27 cellular contexts compared by ENCODE assay signal in genomic region chr21:38134084-38134873, GRCh38.
A peak's percentile ranks its signal among the peaks of the same experiment; 100 is the strongest.
DNase-seq lines count a peak whose midpoint lies in the region; ATAC-seq, FAIRE-seq and TF ChIP-seq lines count a peak whose summit lies in the region.
"Had no signal": no experiment of that assay in that cellular context is flagged by ENCODE, and none has a peak within 500 bp of the region (broad histone marks: within the 10 kb centered on the region; RNA-seq: fewer than 3 reads in every experiment).

No MANE protein-coding gene starts in this region.

- H3K4me1 ChIP-seq in A549, result peaks cover 34% of the 10 kb centered on the region
- H3K4me1 ChIP-seq in mesenchymal stem cell (ENCODE audit: control insufficient read depth, insufficient read depth, low read depth, low read length), result no peaks in the 10 kb centered on the region
- H3K4me1 ChIP-seq: HAP-1, SJSA1 had no signal

- no peak overlapping the region for H3K9ac ChIP-seq in mesenchymal stem cell (ENCODE audit: low read length)

- no peak for ATAC-seq in A549
- peak; percentile 92 for ATAC-seq in activated T-helper 17 cell treated with anti-CD3 and anti-CD28 coated beads, Interleukin-2, amount 50 U/mL, for 72 hours (replicated peaks)
- ATAC-seq: K562 had no signal

- no peak overlapping the region for H2AFZ ChIP-seq in mesenchymal stem cell (ENCODE audit: low read depth, low read length)

- TF ChIP-seq POLR2A in A549 (IDR thresholded peaks at IDR 0.05; ENCODE audit: low read length), result no peak

- H3K4me2 ChIP-seq in A549 (no peak overlapping the region), mesenchymal stem cell (ENCODE audit: low read length, poor library complexity, severe bottlenecking) (no peak overlapping the region)

- H3K27ac ChIP-seq in A549, result peak overlapping the region; percentile 85 to 99; a peak in 5 of 6 replicates
- no peak overlapping the region for H3K27ac ChIP-seq in mesenchymal stem cell (ENCODE audit: low read length, poor library complexity, severe bottlenecking)
- H3K27ac ChIP-seq: SJSA1 had no signal

- no peak overlapping the region for H3K23ac ChIP-seq in mesenchymal stem cell (ENCODE audit: low read length in 2 of 2)

- no peak overlapping the region for H2BK15ac ChIP-seq in mesenchymal stem cell (ENCODE audit: low read depth, poor library complexity, severe bottlenecking)

- no peak for TF ChIP-seq EP300 in A549 (IDR thresholded peaks at IDR 0.05)

- DNase-seq in activated CD4-positive, alpha-beta memory T cell treated with anti-CD3 and anti-CD28 coated beads for 36 hours, result peak; percentile 18
- DNase-seq in activated CD4-positive, alpha-beta memory T cell treated with anti-CD3 and anti-CD28 coated beads, Interleukin-2, amount 10 ng/mL, durations not matched to agents 7 days and 5 days, result no peak
- no peak for DNase-seq in A549 (ENCODE audit: low read depth in 1 of 2, low spot score in 1 of 2)
- DNase-seq in mesenchymal stem cell, result peak; percentile 15
- DNase-seq in NCI-H2171 treated with DMSO at 0.1 percent for 48 hours (lab: John Stamatoyannopoulos, UW), result no peak
- no peak for DNase-seq in central memory CD4-positive, alpha-beta T cell
- DNase-seq: AML-193; C1 segment of cervical spinal cord; CD4-positive, alpha-beta memory T cell; COR-L47; DMS53; GOT3; HFFc6; MM.1S; NCI-H1694 treated with DMSO at 0.1 percent for 48 hours; NCI-H2081; NCI-H226; NCI-H510A; NCI-H69; Right ventricle myocardium superior; RPMI8226 had no signal

- H3K36me3 ChIP-seq in mesenchymal stem cell (ENCODE audit: control insufficient read depth in 1 of 2, insufficient read depth in 2 of 2, low read depth in 1 of 2, low read length in 2 of 2), result no peaks in the 10 kb centered on the region
- H3K36me3 ChIP-seq: HAP-1, SJSA1 had no signal

- H3K36me3 Mint-ChIP-seq in activated CD4-positive, alpha-beta memory T cell treated with anti-CD3 and anti-CD28 coated beads for 36 hours, result no peaks in the 10 kb centered on the region
- no peaks in the 10 kb centered on the region for H3K36me3 Mint-ChIP-seq in activated CD4-positive, alpha-beta memory T cell treated with anti-CD3 and anti-CD28 coated beads, Interleukin-2, amount 10 ng/mL, durations not matched to agents 7 days and 5 days (ENCODE audit: low read depth)
- no peaks in the 10 kb centered on the region for H3K36me3 Mint-ChIP-seq in activated T-helper 17 cell treated with anti-CD3 and anti-CD28 coated beads, Interleukin-2, amount 50 U/mL, for 72 hours (ENCODE audit: low read depth)
- H3K36me3 Mint-ChIP-seq: CD4-positive, alpha-beta memory T cell had no signal

- H3K4ac ChIP-seq in mesenchymal stem cell (ENCODE audit: low read depth in 1 of 2, low read length in 2 of 2), result no peak overlapping the region

- H3K79me1 ChIP-seq in mesenchymal stem cell (replicated peaks; ENCODE audit: low read length, poor library complexity, severe bottlenecking), result no peaks in the 10 kb centered on the region

- TF ChIP-seq CTCF in A549 (IDR thresholded peaks at IDR 0.05), result no peak

- H3K27me3 ChIP-seq in mesenchymal stem cell (ENCODE audit: control insufficient read depth in 1 of 2, insufficient read depth in 1 of 2, low read length in 2 of 2), result peaks cover 8 to 19% of the 10 kb centered on the region in 2 experiments

- H4K91ac ChIP-seq in mesenchymal stem cell (ENCODE audit: low read length), result no peak overlapping the region

- no peak overlapping the region for H4K8ac ChIP-seq in mesenchymal stem cell (ENCODE audit: low read length)

- H3K9me3 Mint-ChIP-seq in activated CD4-positive, alpha-beta memory T cell treated with anti-CD3 and anti-CD28 coated beads for 36 hours, result no peaks in the 10 kb centered on the region
- H3K9me3 Mint-ChIP-seq in activated CD4-positive, alpha-beta memory T cell treated with anti-CD3 and anti-CD28 coated beads, Interleukin-2, amount 10 ng/mL, durations not matched to agents 7 days and 5 days, result no peaks in the 10 kb centered on the region
- H3K9me3 Mint-ChIP-seq in activated T-helper 17 cell treated with anti-CD3 and anti-CD28 coated beads, Interleukin-2, amount 50 U/mL, for 72 hours, result no peaks in the 10 kb centered on the region
- H3K9me3 Mint-ChIP-seq: HFFc6 had no signal

- POLR2A ChIA-PET in activated CD4-positive, alpha-beta memory T cell treated with anti-CD3 and anti-CD28 coated beads for 36 hours (lab: Charles Lee), result no interaction called here
- POLR2A ChIA-PET in activated CD4-positive, alpha-beta memory T cell treated with anti-CD3 and anti-CD28 coated beads, Interleukin-2, amount 10 ng/mL, durations not matched to agents 7 days and 5 days (lab: Charles Lee), result no interaction called here
- POLR2A ChIA-PET in A549 (lab: Yijun Ruan, JAX), result no interaction called here

- peaks cover 17% of the 10 kb centered on the region for H3K27me3 Mint-ChIP-seq in activated CD4-positive, alpha-beta memory T cell treated with anti-CD3 and anti-CD28 coated beads for 36 hours
- peaks cover 4% of the 10 kb centered on the region for H3K27me3 Mint-ChIP-seq in activated CD4-positive, alpha-beta memory T cell treated with anti-CD3 and anti-CD28 coated beads, Interleukin-2, amount 10 ng/mL, durations not matched to agents 7 days and 5 days
- peaks cover 13% of the 10 kb centered on the region for H3K27me3 Mint-ChIP-seq in activated T-helper 17 cell treated with anti-CD3 and anti-CD28 coated beads, Interleukin-2, amount 50 U/mL, for 72 hours

- H3K4me1 Mint-ChIP-seq in activated CD4-positive, alpha-beta memory T cell treated with anti-CD3 and anti-CD28 coated beads for 36 hours (ENCODE audit: low read depth), result no peaks in the 10 kb centered on the region
- no peaks in the 10 kb centered on the region for H3K4me1 Mint-ChIP-seq in activated CD4-positive, alpha-beta memory T cell treated with anti-CD3 and anti-CD28 coated beads, Interleukin-2, amount 10 ng/mL, durations not matched to agents 7 days and 5 days
- H3K4me1 Mint-ChIP-seq in activated T-helper 17 cell treated with anti-CD3 and anti-CD28 coated beads, Interleukin-2, amount 50 U/mL, for 72 hours, result no peaks in the 10 kb centered on the region
- H3K4me1 Mint-ChIP-seq: CD4-positive, alpha-beta memory T cell had no signal

- H2BK12ac ChIP-seq in mesenchymal stem cell (ENCODE audit: low read length in 2 of 2), result no peak overlapping the region

- H3K14ac ChIP-seq in mesenchymal stem cell (ENCODE audit: low read length in 2 of 2), result no peak overlapping the region

- FAIRE-seq in A549 (lab: Jason Lieb, UNC), result no peak
- FAIRE-seq: A204.1, HTR-8/SVneo, K562 had no signal

- WGBS in A549 (ENCODE audit: missing lambda C conversion rate), result 89% methylated on average over 3 of the region's 3 CpGs
- whole genome bisulfite sequencing in mesenchymal stem cell, result 100% methylated on average over 1 of the region's 3 CpGs

- no peak overlapping the region for H2BK5ac ChIP-seq in mesenchymal stem cell (ENCODE audit: low read depth, low read length, poor library complexity, severe bottlenecking)

- TF ChIP-seq RAD21 in A549 (conservative IDR thresholded peaks at IDR 0.05 in 1 of 2, IDR thresholded peaks at IDR 0.05 in 1 of 2), result no peak

- no peak overlapping the region for H3K4me3 Mint-ChIP-seq in activated CD4-positive, alpha-beta memory T cell treated with anti-CD3 and anti-CD28 coated beads for 36 hours
- H3K4me3 Mint-ChIP-seq in activated CD4-positive, alpha-beta memory T cell treated with anti-CD3 and anti-CD28 coated beads, Interleukin-2, amount 10 ng/mL, durations not matched to agents 7 days and 5 days, result no peak overlapping the region
- no peak overlapping the region for H3K4me3 Mint-ChIP-seq in activated T-helper 17 cell treated with anti-CD3 and anti-CD28 coated beads, Interleukin-2, amount 50 U/mL, for 72 hours
- H3K4me3 Mint-ChIP-seq: CD4-positive, alpha-beta memory T cell; HFFc6 had no signal

- no peak overlapping the region for H3K18ac ChIP-seq in mesenchymal stem cell (ENCODE audit: low read depth in 1 of 2, low read length in 2 of 2)

- CTCF ChIA-PET in activated CD4-positive, alpha-beta memory T cell treated with anti-CD3 and anti-CD28 coated beads for 36 hours (lab: Charles Lee), result no interaction called here
- CTCF ChIA-PET in activated CD4-positive, alpha-beta memory T cell treated with anti-CD3 and anti-CD28 coated beads, Interleukin-2, amount 10 ng/mL, durations not matched to agents 7 days and 5 days (lab: Charles Lee), result no interaction called here
- CTCF ChIA-PET in A549 (lab: Yijun Ruan, JAX), result no interaction called here

- intact Hi-C loops in activated CD4-positive, alpha-beta memory T cell treated with anti-CD3 and anti-CD28 coated beads for 36 hours (cut with micrococcal nuclease), result no loop called here

- no peak overlapping the region for H3K4me3 ChIP-seq in A549
- H3K4me3 ChIP-seq in mesenchymal stem cell (ENCODE audit: insufficient read depth in 1 of 2, low read depth in 1 of 2, low read length in 2 of 2), result no peak overlapping the region
- H3K4me3 ChIP-seq: HAP-1, K562, SJSA1 had no signal

- no peak overlapping the region for H3K27ac Mint-ChIP-seq in activated CD4-positive, alpha-beta memory T cell treated with anti-CD3 and anti-CD28 coated beads for 36 hours
- no peak overlapping the region for H3K27ac Mint-ChIP-seq in activated CD4-positive, alpha-beta memory T cell treated with anti-CD3 and anti-CD28 coated beads, Interleukin-2, amount 10 ng/mL, durations not matched to agents 7 days and 5 days
- H3K27ac Mint-ChIP-seq in activated T-helper 17 cell treated with anti-CD3 and anti-CD28 coated beads, Interleukin-2, amount 50 U/mL, for 72 hours, result no peak overlapping the region
- H3K27ac Mint-ChIP-seq: CD4-positive, alpha-beta memory T cell; HFFc6 had no signal

- H3K9me3 ChIP-seq in A549, result 0 out of 3 replicates have a peak, but pooled peaks cover 15% of the 10 kb centered on the region
- H3K9me3 ChIP-seq in mesenchymal stem cell (ENCODE audit: control insufficient read depth, low read length), result no peaks in the 10 kb centered on the region
- H3K9me3 ChIP-seq: HAP-1, SJSA1 had no signal

- H2AK5ac ChIP-seq in mesenchymal stem cell (ENCODE audit: low read length, severe bottlenecking), result no peak overlapping the region

- H2BK120ac ChIP-seq in mesenchymal stem cell (ENCODE audit: low read depth, low read length), result no peak overlapping the region

TF ChIP-seq in A549, 52 proteins besides CTCF, POLR2A, EP300 and RAD21 (continues in another document):
- TF ChIP-seq MAZ (IDR thresholded peaks at IDR 0.05; ENCODE audit: borderline replicate concordance, low read depth, low read length) (no peak), HOXA7 (CRISPR knock-in tag; IDR thresholded peaks at IDR 0.05) (no peak), ZSCAN20 (CRISPR knock-in tag; IDR thresholded peaks at IDR 0.05) (no peak), JUN (IDR thresholded peaks at IDR 0.05) (no peak), RCOR1 (IDR thresholded peaks at IDR 0.05; ENCODE audit: low read depth, low read length) (no peak), MYC (IDR thresholded peaks at IDR 0.05; ENCODE audit: borderline replicate concordance, low read length) (no peak), JUNB (IDR thresholded peaks at IDR 0.05) (no peak), HOXB13 (CRISPR knock-in tag; IDR thresholded peaks at IDR 0.05; ENCODE audit: low read depth) (no peak), ZFP36 (IDR thresholded peaks at IDR 0.05; ENCODE audit: borderline replicate concordance, partially characterized antibody) (no peak)

Comparison
In these comparisons a context has a peak if more than half of its experiments do, and no peak if none do; other contexts are left out.
1. DNase-seq: peak in activated CD4-positive, alpha-beta memory T cell treated with anti-CD3 and anti-CD28 coated beads for 36 hours (single experiment) and mesenchymal stem cell (single experiment); none in activated CD4-positive, alpha-beta memory T cell treated with anti-CD3 and anti-CD28 coated beads, Interleukin-2, amount 10 ng/mL, durations not matched to agents 7 days and 5 days (single experiment), A549 (0 of 2), NCI-H2171 treated with DMSO at 0.1 percent for 48 hours (single experiment) and central memory CD4-positive, alpha-beta T cell (single experiment).